8 cellular contexts compared by ENCODE assay signal in the genomic region with DNA sequence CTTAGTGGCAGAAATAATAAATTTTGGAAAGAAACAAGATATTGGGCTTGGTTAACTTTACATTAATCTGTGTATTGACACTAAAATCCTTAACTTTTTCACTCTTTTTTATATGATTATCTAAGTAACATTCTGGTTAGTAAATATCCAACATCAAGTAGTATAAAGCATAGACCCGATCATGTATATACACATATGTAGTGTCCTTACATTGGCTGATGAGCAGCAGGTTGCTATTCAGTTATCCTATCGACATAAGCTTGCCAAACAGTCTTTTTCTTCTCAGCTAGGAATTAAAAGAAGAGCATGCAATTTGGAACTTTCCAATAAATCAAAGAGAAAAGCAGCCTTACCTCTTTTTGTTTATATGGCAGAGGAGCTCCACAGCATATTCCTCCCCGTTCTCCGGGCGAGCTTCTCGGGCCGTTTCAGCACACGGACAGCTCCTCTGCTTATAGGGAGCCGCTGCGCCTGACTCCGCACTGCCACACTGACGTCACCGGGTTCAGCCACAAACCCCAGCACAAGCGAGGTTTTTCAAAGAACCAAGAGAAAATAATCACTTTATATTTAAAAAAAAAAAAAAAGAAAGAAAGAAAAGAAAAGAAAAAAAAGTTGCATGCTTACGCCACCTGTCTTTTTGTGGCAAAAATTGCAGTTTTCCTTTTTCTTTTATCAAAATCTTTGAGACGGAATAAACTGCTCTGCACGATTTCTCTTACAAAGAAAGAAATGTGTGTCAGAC. TPM values are rescaled to one million over a fixed set of nuclear protein-coding genes. Genes with fewer than 3 reads are reported as not detected.
DNase-seq lines count a peak whose midpoint lies in the region; ATAC-seq, FAIRE-seq and TF ChIP-seq lines count a peak whose summit lies in the region.

A gene with protein sequence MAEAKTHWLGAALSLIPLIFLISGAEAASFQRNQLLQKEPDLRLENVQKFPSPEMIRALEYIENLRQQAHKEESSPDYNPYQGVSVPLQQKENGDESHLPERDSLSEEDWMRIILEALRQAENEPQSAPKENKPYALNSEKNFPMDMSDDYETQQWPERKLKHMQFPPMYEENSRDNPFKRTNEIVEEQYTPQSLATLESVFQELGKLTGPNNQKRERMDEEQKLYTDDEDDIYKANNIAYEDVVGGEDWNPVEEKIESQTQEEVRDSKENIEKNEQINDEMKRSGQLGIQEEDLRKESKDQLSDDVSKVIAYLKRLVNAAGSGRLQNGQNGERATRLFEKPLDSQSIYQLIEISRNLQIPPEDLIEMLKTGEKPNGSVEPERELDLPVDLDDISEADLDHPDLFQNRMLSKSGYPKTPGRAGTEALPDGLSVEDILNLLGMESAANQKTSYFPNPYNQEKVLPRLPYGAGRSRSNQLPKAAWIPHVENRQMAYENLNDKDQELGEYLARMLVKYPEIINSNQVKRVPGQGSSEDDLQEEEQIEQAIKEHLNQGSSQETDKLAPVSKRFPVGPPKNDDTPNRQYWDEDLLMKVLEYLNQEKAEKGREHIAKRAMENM (minus strand): TSS at position 430 of the 745 bp plus-strand sequence. CDS start 3,079 bp downstream, outside the sequence.

- peaks cover 61% of the 10 kb centered on the region for H3K4me1 Mint-ChIP-seq in chondrocyte (ENCODE audit: low read depth)

- FAIRE-seq in G401.6 (lab: Jason Lieb, UNC) = peak; percentile 71

- no peak within 1 kb of the TSS for H3K27ac ChIP-seq in SJSA1
- H3K27ac ChIP-seq in left lung = no peak within 1 kb of the TSS

- peak; percentile 83 for DNase-seq in H4 (ENCODE audit: low spot score)
- peak; percentile 66 for DNase-seq in MV-4-11 (lab: John Stamatoyannopoulos, UW)
- peak; percentile 71 to 85 for DNase-seq in SJSA1 (ENCODE audit: low read depth in 1 of 2, low spot score in 2 of 2)
- no peak for DNase-seq in chondrocyte (ENCODE audit: low spot score)
- peak; percentile 82 to 87 for DNase-seq in left lung
- peak; percentile 3 to 32 (median 21) for DNase-seq in stimulated activated CD4-positive, alpha-beta T cell treated with anti-CD3 and anti-CD28 coated beads, TNF-alpha, amount 100 ng/mL, for 48 hours (ENCODE audit: low read depth in 3 of 3)
- DNase-seq in activated effector memory CD4-positive, alpha-beta T cell treated with Interleukin-2 at 50 U/mL for 16 hours = no peak

- no peaks in the 10 kb centered on the region for H3K9me3 ChIP-seq in SJSA1 (replicated peaks)
- no peaks in the 10 kb centered on the region for H3K9me3 ChIP-seq in left lung

- no peaks in the 10 kb centered on the region for H3K36me3 ChIP-seq in SJSA1
- no peaks in the 10 kb centered on the region for H3K36me3 ChIP-seq in left lung

- H3K27ac Mint-ChIP-seq in chondrocyte (ENCODE audit: unreplicated experiment) = peak within 1 kb of the TSS; percentile 65

- H3K27me3 ChIP-seq in SJSA1 (replicated peaks) (no peaks in the 10 kb centered on the region), left lung (peaks cover 0 to 8% of the 10 kb centered on the region in 2 donors)

- H3K27me3 Mint-ChIP-seq in chondrocyte (ENCODE audit: low read depth) = no peaks in the 10 kb centered on the region

- H3K4me3 ChIP-seq in SJSA1 (no peak within 1 kb of the TSS), left lung (no peak within 1 kb of the TSS)

- peak within 1 kb of the TSS; percentile 66 for H3K4me3 Mint-ChIP-seq in chondrocyte (ENCODE audit: unreplicated experiment)

- TF ChIP-seq CTCF in chondrocyte (IDR thresholded peaks at IDR 0.05) (peak; percentile 86), left lung (IDR thresholded peaks at IDR 0.05) (peak in 1 of 2 donors; percentile 10)

- peak; percentile 98 for ATAC-seq in left lung

- intact Hi-C loops in left lung (cut with DNase I) = no loop called here

- peaks cover 6% of the 10 kb centered on the region for H3K9me3 Mint-ChIP-seq in chondrocyte (ENCODE audit: low read depth)

- peaks cover 19% of the 10 kb centered on the region for H3K4me1 ChIP-seq in SJSA1 (replicated peaks)
- H3K4me1 ChIP-seq in left lung = peaks cover 0 to 5% of the 10 kb centered on the region in 2 donors

- peaks cover 6% of the 10 kb centered on the region for H3K36me3 Mint-ChIP-seq in chondrocyte (ENCODE audit: low read depth)

RNA-seq across cellular contexts. Expression of the gene that starts here (rescaled TPM):
- 0.62 and 1.1 TPM in 2 replicates for total RNA-seq in H4 (2014; rRNA removed; shearing (Covaris generic))
- 5.0 and 6.2 TPM in 2 replicates for total RNA-seq in SJSA1 (2014; rRNA removed; shearing (Covaris generic))
- total RNA-seq in chondrocyte (48.4 to 82.1 TPM (median 81.6 TPM) in 3 replicates), left lung (1 to 10 TPM in 1 of 2 donors, under 1 TPM in 1; 0.71 to 3.8 TPM)

Comparison
In these comparisons a context has a peak if more than half of its experiments do, and no peak if none do; other contexts are left out.
1. DNase-seq: peak in H4 (single experiment), MV-4-11 (single experiment), SJSA1 (2 of 2), left lung (2 of 2) and stimulated activated CD4-positive, alpha-beta T cell treated with anti-CD3 and anti-CD28 coated beads, TNF-alpha, amount 100 ng/mL, for 48 hours (3 of 3); none in chondrocyte (single experiment) and activated effector memory CD4-positive, alpha-beta T cell treated with Interleukin-2 at 50 U/mL for 16 hours (single experiment).